Comparison of ENCODE assay signal across 1 cellular context in the genomic region with DNA sequence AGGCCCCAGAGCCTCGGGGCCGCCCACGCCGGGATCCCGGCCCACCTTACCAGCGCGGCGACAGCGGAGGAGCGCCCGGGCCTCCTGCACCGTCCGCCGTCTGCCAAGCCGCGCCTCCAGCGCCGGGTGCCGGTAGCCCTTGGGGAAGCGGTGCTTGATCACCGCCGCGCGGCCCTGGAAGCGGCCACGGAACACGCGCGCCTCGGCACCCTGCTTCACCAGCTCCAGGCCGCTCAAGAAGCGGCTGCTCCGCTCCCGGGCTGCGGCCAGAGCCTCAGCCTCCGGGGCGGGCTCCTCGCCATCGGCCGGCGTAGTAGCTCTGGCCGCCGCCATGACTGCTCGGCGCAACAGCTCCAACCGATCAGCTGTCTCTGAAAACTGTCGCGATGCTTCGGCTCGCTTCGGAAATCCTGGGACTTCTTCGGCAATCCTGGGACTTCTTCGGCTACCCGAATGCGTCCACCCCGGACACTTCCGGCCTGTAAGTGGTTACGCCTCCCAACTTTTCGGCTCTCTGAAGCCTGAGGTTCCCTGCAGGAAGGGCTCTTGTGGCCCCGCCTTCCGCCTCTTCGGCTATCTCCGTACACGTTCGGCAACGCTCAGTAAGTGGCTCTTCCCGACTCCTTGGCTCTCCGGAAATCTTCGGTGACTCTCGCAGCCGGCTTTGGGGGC.
TF ChIP-seq lines count a peak whose summit lies in the region.

A gene (minus strand): TSS at position 363 of the 672 bp plus-strand sequence. CDS start 30 bp downstream, at position 333.

TF ChIP-seq in H1, 55 proteins besides CTCF, POLR2A, EP300 and RAD21:
- TF ChIP-seq TAF1 (IDR thresholded peaks at IDR 0.05; ENCODE audit: low read depth, low read length) (peak; percentile 95), SIN3A (conservative IDR thresholded peaks at IDR 0.05 in 1 of 2, IDR thresholded peaks at IDR 0.05 in 1 of 2; ENCODE audit: low read depth in 1 of 2, low read length in 2 of 2) (peak; percentile 68 to 73; a peak in 2 of 4 replicates), BRCA1 (IDR thresholded peaks at IDR 0.05; ENCODE audit: low read depth, low read length) (peak; percentile 36; the same call in 1 of the 2 replicates), CEBPB (IDR thresholded peaks at IDR 0.05; ENCODE audit: low read depth, low read length) (no peak), POU5F1 (IDR thresholded peaks at IDR 0.05; ENCODE audit: low read depth, low read length) (no peak), SIRT6 (IDR thresholded peaks at IDR 0.05; ENCODE audit: low read length) (no peak), CTBP2 (IDR thresholded peaks at IDR 0.05; ENCODE audit: borderline replicate concordance, insufficient read depth, insufficient read length, low read length) (no peak), EZH2 (IDR thresholded peaks at IDR 0.05; ENCODE audit: low read depth, low read length, severe bottlenecking) (no peak), TAF7 (optimal IDR thresholded peaks at IDR 0.05; ENCODE audit: borderline replicate concordance, low read depth, low read length) (peak; percentile 91), SP4 (IDR thresholded peaks at IDR 0.05; ENCODE audit: low read length) (peak; percentile 72), SRF (IDR thresholded peaks at IDR 0.05; ENCODE audit: low read depth, low read length) (no peak), HDAC2 (IDR thresholded peaks at IDR 0.05; ENCODE audit: borderline replicate concordance in 1 of 2, low read depth in 2 of 2, low read length in 2 of 2) (no peak), KDM5A (IDR thresholded peaks at IDR 0.05; ENCODE audit: low read length) (peak; percentile 56; the same call in 1 of the 2 replicates), SAP30 (IDR thresholded peaks at IDR 0.05; ENCODE audit: insufficient read depth, insufficient replicate concordance, low read length) (no peak), YY1 (IDR thresholded peaks at IDR 0.05; ENCODE audit: low read depth, low read length) (peak; percentile 94), JUN (IDR thresholded peaks at IDR 0.05; ENCODE audit: low read depth, low read length) (no peak), GTF2F1 (IDR thresholded peaks at IDR 0.05; ENCODE audit: borderline replicate concordance, low read depth, low read length) (peak; percentile 68; the same call in 1 of the 2 replicates), SP1 (IDR thresholded peaks at IDR 0.05; ENCODE audit: low read depth, low read length) (no peak), CBX5 (IDR thresholded peaks at IDR 0.05; ENCODE audit: low read depth, low read length) (no peak), CHD2 (IDR thresholded peaks at IDR 0.05; ENCODE audit: low read length) (peak; percentile 70), BACH1 (IDR thresholded peaks at IDR 0.05; ENCODE audit: low read length) (no peak), SIX5 (IDR thresholded peaks at IDR 0.05; ENCODE audit: low read depth, low read length) (no peak), SP2 (IDR thresholded peaks at IDR 0.05; ENCODE audit: low read length) (no peak), BCL11A (IDR thresholded peaks at IDR 0.05; ENCODE audit: low read depth in 2 of 2, low read length in 2 of 2) (no peak), CREB1 (IDR thresholded peaks at IDR 0.05) (peak; percentile 22), POLR2AphosphoS5 (IDR thresholded peaks at IDR 0.05; ENCODE audit: low read depth, low read length) (peak; percentile 78; the same call in 1 of the 2 replicates), TBP (IDR thresholded peaks at IDR 0.05; ENCODE audit: low read depth, low read length) (peak; percentile 87), JUND (IDR thresholded peaks at IDR 0.05; ENCODE audit: low read length) (no peak), RBBP5 (IDR thresholded peaks at IDR 0.05; ENCODE audit: borderline replicate concordance, low read depth, low read length) (peak; percentile 70), FOSL1 (IDR thresholded peaks at IDR 0.05; ENCODE audit: insufficient read depth, low read depth, low read length) (no peak), KDM4A (IDR thresholded peaks at IDR 0.05; ENCODE audit: low read depth, low read length, severe bottlenecking) (peak; percentile 71), PHF8 (conservative IDR thresholded peaks at IDR 0.05; ENCODE audit: low read depth, low read length) (peak; percentile 97), ASH2L (IDR thresholded peaks at IDR 0.05; ENCODE audit: low read length) (peak; percentile 70), CBX8 (IDR thresholded peaks at IDR 0.05; ENCODE audit: borderline replicate concordance, low read depth, low read length) (no peak)
- TF ChIP-seq, protein P1, sequence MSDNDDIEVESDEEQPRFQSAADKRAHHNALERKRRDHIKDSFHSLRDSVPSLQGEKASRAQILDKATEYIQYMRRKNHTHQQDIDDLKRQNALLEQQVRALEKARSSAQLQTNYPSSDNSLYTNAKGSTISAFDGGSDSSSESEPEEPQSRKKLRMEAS (IDR thresholded peaks at IDR 0.05), result peak; percentile 30; the same call in 1 of the 2 replicates
- TF ChIP-seq, protein P2, sequence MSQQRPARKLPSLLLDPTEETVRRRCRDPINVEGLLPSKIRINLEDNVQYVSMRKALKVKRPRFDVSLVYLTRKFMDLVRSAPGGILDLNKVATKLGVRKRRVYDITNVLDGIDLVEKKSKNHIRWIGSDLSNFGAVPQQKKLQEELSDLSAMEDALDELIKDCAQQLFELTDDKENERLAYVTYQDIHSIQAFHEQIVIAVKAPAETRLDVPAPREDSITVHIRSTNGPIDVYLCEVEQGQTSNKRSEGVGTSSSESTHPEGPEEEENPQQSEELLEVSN (IDR thresholded peaks at IDR 0.05), result no peak
- TF ChIP-seq, protein P3, sequence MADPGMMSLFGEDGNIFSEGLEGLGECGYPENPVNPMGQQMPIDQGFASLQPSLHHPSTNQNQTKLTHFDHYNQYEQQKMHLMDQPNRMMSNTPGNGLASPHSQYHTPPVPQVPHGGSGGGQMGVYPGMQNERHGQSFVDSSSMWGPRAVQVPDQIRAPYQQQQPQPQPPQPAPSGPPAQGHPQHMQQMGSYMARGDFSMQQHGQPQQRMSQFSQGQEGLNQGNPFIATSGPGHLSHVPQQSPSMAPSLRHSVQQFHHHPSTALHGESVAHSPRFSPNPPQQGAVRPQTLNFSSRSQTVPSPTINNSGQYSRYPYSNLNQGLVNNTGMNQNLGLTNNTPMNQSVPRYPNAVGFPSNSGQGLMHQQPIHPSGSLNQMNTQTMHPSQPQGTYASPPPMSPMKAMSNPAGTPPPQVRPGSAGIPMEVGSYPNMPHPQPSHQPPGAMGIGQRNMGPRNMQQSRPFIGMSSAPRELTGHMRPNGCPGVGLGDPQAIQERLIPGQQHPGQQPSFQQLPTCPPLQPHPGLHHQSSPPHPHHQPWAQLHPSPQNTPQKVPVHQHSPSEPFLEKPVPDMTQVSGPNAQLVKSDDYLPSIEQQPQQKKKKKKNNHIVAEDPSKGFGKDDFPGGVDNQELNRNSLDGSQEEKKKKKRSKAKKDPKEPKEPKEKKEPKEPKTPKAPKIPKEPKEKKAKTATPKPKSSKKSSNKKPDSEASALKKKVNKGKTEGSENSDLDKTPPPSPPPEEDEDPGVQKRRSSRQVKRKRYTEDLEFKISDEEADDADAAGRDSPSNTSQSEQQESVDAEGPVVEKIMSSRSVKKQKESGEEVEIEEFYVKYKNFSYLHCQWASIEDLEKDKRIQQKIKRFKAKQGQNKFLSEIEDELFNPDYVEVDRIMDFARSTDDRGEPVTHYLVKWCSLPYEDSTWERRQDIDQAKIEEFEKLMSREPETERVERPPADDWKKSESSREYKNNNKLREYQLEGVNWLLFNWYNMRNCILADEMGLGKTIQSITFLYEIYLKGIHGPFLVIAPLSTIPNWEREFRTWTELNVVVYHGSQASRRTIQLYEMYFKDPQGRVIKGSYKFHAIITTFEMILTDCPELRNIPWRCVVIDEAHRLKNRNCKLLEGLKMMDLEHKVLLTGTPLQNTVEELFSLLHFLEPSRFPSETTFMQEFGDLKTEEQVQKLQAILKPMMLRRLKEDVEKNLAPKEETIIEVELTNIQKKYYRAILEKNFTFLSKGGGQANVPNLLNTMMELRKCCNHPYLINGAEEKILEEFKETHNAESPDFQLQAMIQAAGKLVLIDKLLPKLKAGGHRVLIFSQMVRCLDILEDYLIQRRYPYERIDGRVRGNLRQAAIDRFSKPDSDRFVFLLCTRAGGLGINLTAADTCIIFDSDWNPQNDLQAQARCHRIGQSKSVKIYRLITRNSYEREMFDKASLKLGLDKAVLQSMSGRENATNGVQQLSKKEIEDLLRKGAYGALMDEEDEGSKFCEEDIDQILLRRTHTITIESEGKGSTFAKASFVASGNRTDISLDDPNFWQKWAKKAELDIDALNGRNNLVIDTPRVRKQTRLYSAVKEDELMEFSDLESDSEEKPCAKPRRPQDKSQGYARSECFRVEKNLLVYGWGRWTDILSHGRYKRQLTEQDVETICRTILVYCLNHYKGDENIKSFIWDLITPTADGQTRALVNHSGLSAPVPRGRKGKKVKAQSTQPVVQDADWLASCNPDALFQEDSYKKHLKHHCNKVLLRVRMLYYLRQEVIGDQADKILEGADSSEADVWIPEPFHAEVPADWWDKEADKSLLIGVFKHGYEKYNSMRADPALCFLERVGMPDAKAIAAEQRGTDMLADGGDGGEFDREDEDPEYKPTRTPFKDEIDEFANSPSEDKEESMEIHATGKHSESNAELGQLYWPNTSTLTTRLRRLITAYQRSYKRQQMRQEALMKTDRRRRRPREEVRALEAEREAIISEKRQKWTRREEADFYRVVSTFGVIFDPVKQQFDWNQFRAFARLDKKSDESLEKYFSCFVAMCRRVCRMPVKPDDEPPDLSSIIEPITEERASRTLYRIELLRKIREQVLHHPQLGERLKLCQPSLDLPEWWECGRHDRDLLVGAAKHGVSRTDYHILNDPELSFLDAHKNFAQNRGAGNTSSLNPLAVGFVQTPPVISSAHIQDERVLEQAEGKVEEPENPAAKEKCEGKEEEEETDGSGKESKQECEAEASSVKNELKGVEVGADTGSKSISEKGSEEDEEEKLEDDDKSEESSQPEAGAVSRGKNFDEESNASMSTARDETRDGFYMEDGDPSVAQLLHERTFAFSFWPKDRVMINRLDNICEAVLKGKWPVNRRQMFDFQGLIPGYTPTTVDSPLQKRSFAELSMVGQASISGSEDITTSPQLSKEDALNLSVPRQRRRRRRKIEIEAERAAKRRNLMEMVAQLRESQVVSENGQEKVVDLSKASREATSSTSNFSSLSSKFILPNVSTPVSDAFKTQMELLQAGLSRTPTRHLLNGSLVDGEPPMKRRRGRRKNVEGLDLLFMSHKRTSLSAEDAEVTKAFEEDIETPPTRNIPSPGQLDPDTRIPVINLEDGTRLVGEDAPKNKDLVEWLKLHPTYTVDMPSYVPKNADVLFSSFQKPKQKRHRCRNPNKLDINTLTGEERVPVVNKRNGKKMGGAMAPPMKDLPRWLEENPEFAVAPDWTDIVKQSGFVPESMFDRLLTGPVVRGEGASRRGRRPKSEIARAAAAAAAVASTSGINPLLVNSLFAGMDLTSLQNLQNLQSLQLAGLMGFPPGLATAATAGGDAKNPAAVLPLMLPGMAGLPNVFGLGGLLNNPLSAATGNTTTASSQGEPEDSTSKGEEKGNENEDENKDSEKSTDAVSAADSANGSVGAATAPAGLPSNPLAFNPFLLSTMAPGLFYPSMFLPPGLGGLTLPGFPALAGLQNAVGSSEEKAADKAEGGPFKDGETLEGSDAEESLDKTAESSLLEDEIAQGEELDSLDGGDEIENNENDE (IDR thresholded peaks at IDR 0.05; ENCODE audit: insufficient replicate concordance, low read length), result no peak
